In the genomic region with DNA sequence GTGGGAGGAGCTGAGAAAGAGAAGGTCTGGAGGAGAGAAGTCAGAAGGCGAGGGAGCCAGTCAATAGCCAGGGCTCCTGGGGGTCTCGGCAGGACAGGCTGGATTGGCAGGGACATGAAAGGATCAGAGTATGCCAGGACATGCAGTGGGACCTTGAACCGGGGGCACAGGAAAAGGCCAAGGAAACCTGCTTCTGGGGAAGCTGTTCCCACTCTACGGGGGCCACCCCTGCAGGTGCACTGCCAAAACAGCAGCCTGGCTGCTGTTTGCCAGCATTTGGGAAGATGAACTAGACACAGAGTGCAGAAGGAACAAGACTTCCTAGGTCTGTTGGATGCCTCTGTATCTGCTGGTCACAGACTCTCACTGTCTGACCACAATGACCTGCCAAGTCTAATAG, we compare ENCODE assay signal across 25 cellular contexts.
"Had no signal": no experiment of that assay in that cellular context is flagged by ENCODE, and none has a peak within 500 bp of the region (broad histone marks: within the 10 kb centered on the region; RNA-seq: fewer than 3 reads in every experiment).

No MANE protein-coding gene starts in this region.

- H3K4me1 ChIP-seq: left ventricle myocardium inferior, parathyroid adenoma, right atrium auricular region, right lobe of liver, stomach, testis, thyroid gland, transverse colon, upper lobe of left lung, vagina had no signal

- H3K4me2 ChIP-seq: smooth muscle cell had no signal

- H3K27ac Mint-ChIP-seq: mesothelial cell of epicardium; naive B cell; natural killer cell treated with Interleukin-12 subunit alpha and Interleukin-12 subunit beta and Interleukin-15 and Interleukin-18, amount 100 ng/mL, for 72 hours; stimulated activated naive B cell treated with anti-CD40 and anti-IgM and Interleukin-4, amounts not matched to agents 10 μg/mL and 1 μg/mL and 100 μg/mL, for 72 hours had no signal

- ATAC-seq: natural killer cell treated with Interleukin-12 subunit alpha and Interleukin-12 subunit beta and Interleukin-15 and Interleukin-18, amount 100 ng/mL, for 72 hours; right lobe of liver; stimulated activated naive B cell treated with anti-CD40 and anti-IgM and Interleukin-4, amounts not matched to agents 10 μg/mL and 1 μg/mL and 100 μg/mL, for 72 hours; stimulated activated naive CD8-positive, alpha-beta T cell treated with anti-CD3 and anti-CD28 coated beads, Interleukin-15, Interleukin-2, amounts not matched to agents 100 U/mL and 50 U/mL, for 24 hours had no signal

- H3K9me3 Mint-ChIP-seq: mesothelial cell of epicardium; naive B cell; natural killer cell treated with Interleukin-12 subunit alpha and Interleukin-12 subunit beta and Interleukin-15 and Interleukin-18, amount 100 ng/mL, for 72 hours; stimulated activated naive B cell treated with anti-CD40 and anti-IgM and Interleukin-4, amounts not matched to agents 10 μg/mL and 1 μg/mL and 100 μg/mL, for 72 hours had no signal

- H3K9me3 ChIP-seq: left ventricle myocardium inferior, psoas muscle, right atrium auricular region, right lobe of liver, stomach, testis, thyroid gland, transverse colon, upper lobe of left lung, vagina had no signal

- H3K4me3 ChIP-seq: left ventricle myocardium inferior, lung, psoas muscle, right atrium auricular region, right lobe of liver, smooth muscle cell, stomach, testis, thyroid gland, transverse colon, upper lobe of left lung, vagina had no signal

- H2AFZ ChIP-seq: parathyroid adenoma had no signal

- H3K27me3 ChIP-seq: right atrium auricular region, right lobe of liver, testis, thyroid gland, transverse colon, upper lobe of left lung, vagina had no signal

- H3K4me3 Mint-ChIP-seq: mesothelial cell of epicardium; naive B cell; natural killer cell treated with Interleukin-12 subunit alpha and Interleukin-12 subunit beta and Interleukin-15 and Interleukin-18, amount 100 ng/mL, for 72 hours; stimulated activated naive B cell treated with anti-CD40 and anti-IgM and Interleukin-4, amounts not matched to agents 10 μg/mL and 1 μg/mL and 100 μg/mL, for 72 hours had no signal

- H3K27ac ChIP-seq: left ventricle myocardium inferior, parathyroid adenoma, psoas muscle, right atrium auricular region, right lobe of liver, stomach, testis, thyroid gland, transverse colon, upper lobe of left lung, vagina had no signal

- H3K9ac ChIP-seq: parathyroid adenoma had no signal

- H3K36me3 Mint-ChIP-seq: mesothelial cell of epicardium; naive B cell; natural killer cell treated with Interleukin-12 subunit alpha and Interleukin-12 subunit beta and Interleukin-15 and Interleukin-18, amount 100 ng/mL, for 72 hours; stimulated activated naive B cell treated with anti-CD40 and anti-IgM and Interleukin-4, amounts not matched to agents 10 μg/mL and 1 μg/mL and 100 μg/mL, for 72 hours had no signal

- H3K4me1 Mint-ChIP-seq: mesothelial cell of epicardium; naive B cell; stimulated activated naive B cell treated with anti-CD40 and anti-IgM and Interleukin-4, amounts not matched to agents 10 μg/mL and 1 μg/mL and 100 μg/mL, for 72 hours had no signal

- H3K79me2 ChIP-seq: parathyroid adenoma had no signal

- DNase-seq: islet precursor cell; left ventricle myocardium inferior; mesendoderm; naive B cell; nucleus accumbens; psoas muscle; right lobe of liver; stimulated activated CD4-positive, alpha-beta T cell treated with anti-CD3 and anti-CD28 coated beads, Interleukin-1b, Interleukin-23, amount 100 ng/mL, for 48 hours; stimulated activated CD4-positive, alpha-beta T cell treated with anti-CD3 and anti-CD28 coated beads, Interleukin-2, amount 100 ng/mL, for 48 hours; stimulated activated CD4-positive, alpha-beta T cell treated with anti-CD3 and anti-CD28 coated beads, Interleukin-4, amount 100 ng/mL, for 4 hours; stimulated activated CD8-positive, alpha-beta memory T cell treated with anti-CD3 and anti-CD28 coated beads, Interleukin-4, amount 100 ng/mL, for 48 hours; stimulated activated naive B cell treated with anti-CD40 and anti-IgM and Interleukin-4, amounts not matched to agents 10 μg/mL and 1 μg/mL and 100 μg/mL, for 72 hours; stimulated activated naive CD8-positive, alpha-beta T cell treated with anti-CD3 and anti-CD28 coated beads, Interleukin-15, Interleukin-2, amounts not matched to agents 100 U/mL and 50 U/mL, for 24 hours; stomach; testis; thyroid gland; transverse colon; upper lobe of left lung had no signal

- H3K36me3 ChIP-seq: left ventricle myocardium inferior, right atrium auricular region, right lobe of liver, stomach, thyroid gland, transverse colon, upper lobe of left lung, vagina had no signal
